Comparison of ENCODE assay signal across 8 cellular contexts in genomic region chr16:58022601-58023371, GRCh38. TPM values are rescaled to one million over a fixed set of nuclear protein-coding genes. Genes with fewer than 3 reads are reported as not detected.
DNase-seq lines count a peak whose midpoint lies in the region; ATAC-seq, FAIRE-seq and TF ChIP-seq lines count a peak whose summit lies in the region.

No MANE protein-coding gene starts in this region.

- CTCF ChIA-PET in WTC11 (lab: Charles Lee) = interaction anchor here (0.8 to 4.0 kb wide), 8 partner anchors 10 to 247 kb away, joined by 3 to 54 read pairs (median 4); partner anchors contain the start of gene CFAP20

- H3K27me3 Mint-ChIP-seq in WTC11 (ENCODE audit: low read depth) = peaks cover 10% of the 10 kb centered on the region

- peak; percentile 23 for FAIRE-seq in HTR-8/SVneo (lab: Jason Lieb, UNC)

- no peaks in the 10 kb centered on the region for H3K9me3 ChIP-seq in hepatocyte (ENCODE audit: low read depth)

- H3K4me3 Mint-ChIP-seq in WTC11 = no peak overlapping the region; the same call in 1 of the 2 replicates

- H3K27ac Mint-ChIP-seq in WTC11 = no peak overlapping the region

- H4K20me1 ChIP-seq in hepatocyte (ENCODE audit: insufficient read depth, poor library complexity, severe bottlenecking) = no peaks in the 10 kb centered on the region

- H3K79me2 ChIP-seq in hepatocyte = peaks cover 12% of the 10 kb centered on the region

- H3K4me1 ChIP-seq in hepatocyte (ENCODE audit: insufficient read depth) = peaks cover 19% of the 10 kb centered on the region

- H3K36me3 Mint-ChIP-seq in WTC11 = no peaks in the 10 kb centered on the region

- H3K27ac ChIP-seq in hepatocyte (peak overlapping the region; percentile 89), substantia nigra (ENCODE audit: low read depth, low read length, poor library complexity, severe bottlenecking) (no peak overlapping the region)

- no peak overlapping the region for H2AFZ ChIP-seq in hepatocyte

- DNase-seq in HTR-8/SVneo (ENCODE audit: insufficient read length, low spot score) (no peak), UCSD-AML1 (lab: John Stamatoyannopoulos, UW; ENCODE audit: unreplicated experiment) (peak; percentile 29), hepatocyte (ENCODE audit: low spot score) (peak; percentile 77), substantia nigra (lab: John Stamatoyannopoulos, UW) (peak in 36 of 49 donors; percentile 18 to 82 (median 56)), WTC11 (ENCODE audit: low spot score) (no peak)
- DNase-seq in activated T-cell treated with anti-CD3 and anti-CD28 coated beads, Interleukin-2, amount 50 U/mL, for 48 hours = no peak

- no peaks in the 10 kb centered on the region for H3K27me3 ChIP-seq in hepatocyte

- TF ChIP-seq CTCF in hepatocyte (IDR thresholded peaks at IDR 0.05; ENCODE audit: poor library complexity) = no peak
- TF ChIP-seq CTCF in WTC11 (IDR thresholded peaks at IDR 0.05) = no peak

- ATAC-seq in HG03354 (IDR thresholded peaks at IDR 0.05; ENCODE audit: poor library complexity, severe bottlenecking, unreplicated experiment) = no peak
- no peak for ATAC-seq in WTC11
- no peak for ATAC-seq in GM18519 (IDR thresholded peaks at IDR 0.05; ENCODE audit: low FRiP score, unreplicated experiment)

- no peaks in the 10 kb centered on the region for H3K9me3 Mint-ChIP-seq in WTC11

- peaks cover 31% of the 10 kb centered on the region for H3K4me1 Mint-ChIP-seq in WTC11

- 31% methylated on average over 16 of the region's 18 CpGs for WGBS in hepatocyte (ENCODE audit: low lambda C conversion rate, missing lambda C conversion rate)

- H3K4me3 ChIP-seq in hepatocyte = no peak overlapping the region

- POLR2A ChIA-PET in WTC11 (lab: Charles Lee) = interaction anchor here (0.6 to 2.6 kb wide), 2 partner anchors 107 to 403 kb away, joined by 3 to 19 read pairs; partner anchors contain the start of gene CFAP20

- peak overlapping the region; percentile 98 for H3K4me2 ChIP-seq in hepatocyte

- H3K36me3 ChIP-seq in hepatocyte (replicated peaks; ENCODE audit: insufficient read depth, low read depth) = no peaks in the 10 kb centered on the region

- H3K9me2 ChIP-seq in hepatocyte (replicated peaks; ENCODE audit: insufficient read depth) = no peaks in the 10 kb centered on the region

TF ChIP-seq in WTC11, 78 proteins besides CTCF, POLR2A, EP300 and RAD21:
- TF ChIP-seq ZNF532 (CRISPR knock-in tag; IDR thresholded peaks at IDR 0.05; ENCODE audit: borderline replicate concordance) = no peak
- TF ChIP-seq ZNF416 (CRISPR knock-in tag; IDR thresholded peaks at IDR 0.05) = no peak
- TF ChIP-seq ZBTB21 (CRISPR knock-in tag; IDR thresholded peaks at IDR 0.05; ENCODE audit: borderline replicate concordance) = no peak
- no peak for TF ChIP-seq E2F5 (CRISPR knock-in tag; IDR thresholded peaks at IDR 0.05)
- TF ChIP-seq, protein P1, sequence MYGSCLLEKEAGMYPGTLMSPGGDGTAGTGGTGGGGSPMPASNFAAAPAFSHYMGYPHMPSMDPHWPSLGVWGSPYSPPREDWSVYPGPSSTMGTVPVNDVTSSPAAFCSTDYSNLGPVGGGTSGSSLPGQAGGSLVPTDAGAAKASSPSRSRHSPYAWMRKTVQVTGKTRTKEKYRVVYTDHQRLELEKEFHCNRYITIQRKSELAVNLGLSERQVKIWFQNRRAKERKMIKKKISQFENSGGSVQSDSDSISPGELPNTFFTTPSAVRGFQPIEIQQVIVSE (CRISPR knock-in tag; IDR thresholded peaks at IDR 0.05; ENCODE audit: borderline replicate concordance) = no peak
- TF ChIP-seq ATF3 (CRISPR knock-in tag; conservative IDR thresholded peaks at IDR 0.05) = no peak
- TF ChIP-seq ATF1 (CRISPR knock-in tag; IDR thresholded peaks at IDR 0.05) = no peak
TF ChIP-seq in WTC11: peak in this region for 0.

RNA-seq across cellular contexts. Expression of gene MMP15, which starts 2.8 kb away (rescaled TPM):
- 34.2 and 39.0 TPM in 2 replicates for total RNA-seq in hepatocyte
- 56.1 and 63.4 TPM in 2 replicates for polyA plus RNA-seq in hepatocyte
- 55.5 to 60.7 TPM (median 58.2 TPM) in 3 replicates for total RNA-seq in WTC11 (2021)

RNA-seq across cellular contexts. Expression of gene USB1, which starts 21.6 kb away (rescaled TPM):
- total RNA-seq in hepatocyte (17.6 and 18.2 TPM in 2 replicates), WTC11 (2021) (67.1 to 75.2 TPM (median 69.6 TPM) in 3 replicates)
- 45.3 and 47.7 TPM in 2 replicates for polyA plus RNA-seq in hepatocyte

RNA-seq across cellular contexts. Expression of gene ZNF319, which starts 22.3 kb away (rescaled TPM):
- total RNA-seq in hepatocyte = 4.0 and 5.3 TPM in 2 replicates
- 5.2 and 8.3 TPM in 2 replicates for polyA plus RNA-seq in hepatocyte
- 4.6 to 5.5 TPM (median 5.3 TPM) in 3 replicates for total RNA-seq in WTC11 (2021)

RNA-seq across cellular contexts. Expression of gene CNGB1, which starts 51.9 kb away (rescaled TPM):
- total RNA-seq in hepatocyte (not detected in 2 replicates), WTC11 (2021) (not detected in 3 replicates)
- not detected in 2 replicates for polyA plus RNA-seq in hepatocyte

Comparison
In these comparisons a context has a peak if more than half of its experiments do, and no peak if none do; other contexts are left out.
1. DNase-seq: peak in UCSD-AML1 (single experiment), hepatocyte (single experiment) and substantia nigra (36 of 49); none in HTR-8/SVneo (single experiment), activated T-cell treated with anti-CD3 and anti-CD28 coated beads, Interleukin-2, amount 50 U/mL, for 48 hours (0 of 2) and WTC11 (single experiment).